In genomic region chr1:204494281-204495077, GRCh38 we compare ENCODE assay signal across 8 cellular contexts. TPM values are rescaled to one million over a fixed set of nuclear protein-coding genes. Genes with fewer than 3 reads are reported as not detected.
A peak's percentile ranks its signal among the peaks of the same experiment; 100 is the strongest.
DNase-seq lines count a peak whose midpoint lies in the region; ATAC-seq and TF ChIP-seq lines count a peak whose summit lies in the region.

Gene PIK3C2B (minus strand): TSS chr1:204494805. CDS start chr1:204469802, 25,003 bp downstream.

- DNase-seq in GF-D8 (lab: John Stamatoyannopoulos, UW) (peak; percentile 64), GOT3 (lab: John Stamatoyannopoulos, UW) (peak; percentile 47), RWPE2 (ENCODE audit: low spot score) (peak; percentile 80), activated gamma-delta T cell treated with Interleukin-2 at 50 U/mL for 16 hours (peak; percentile 66), fibroblast of villous mesenchyme (ENCODE audit: low read depth) (peak; percentile 79), neural crest cell (ENCODE audit: low read depth, low spot score) (peak; percentile 80), suprapubic skin (ENCODE audit: low spot score in 2 of 2) (peak; percentile 90 to 92)

- H3K4me1 ChIP-seq in RWPE2 (ENCODE audit: insufficient read depth, poor library complexity, severe bottlenecking) (peaks cover 4% of the 10 kb centered on the region), suprapubic skin (peaks cover 46% of the 10 kb centered on the region)

- no peaks in the 10 kb centered on the region for H3K27me3 Mint-ChIP-seq in neural crest cell (ENCODE audit: low read depth)

- no peaks in the 10 kb centered on the region for H3K27me3 ChIP-seq in RWPE2 (ENCODE audit: insufficient read depth, poor library complexity, severe bottlenecking)
- no peaks in the 10 kb centered on the region for H3K27me3 ChIP-seq in suprapubic skin

- ATAC-seq in RWPE2 (ENCODE audit: low read depth): peak; percentile 91

- H3K4me3 Mint-ChIP-seq in neural crest cell: peak within 1 kb of the TSS; percentile 98

- peak within 1 kb of the TSS; percentile 97 for H3K27ac Mint-ChIP-seq in neural crest cell (ENCODE audit: unreplicated experiment)

- peak in 1 of 2 donors; percentile 40 for TF ChIP-seq POLR2A in suprapubic skin (IDR thresholded peaks at IDR 0.05)

- no peak for TF ChIP-seq EP300 in suprapubic skin (IDR thresholded peaks at IDR 0.05)

- H3K27ac ChIP-seq in RWPE2 (ENCODE audit: poor library complexity, severe bottlenecking) (peak within 1 kb of the TSS; percentile 58), suprapubic skin (peak within 1 kb of the TSS; percentile 96)

- H3K4me3 ChIP-seq in RWPE2 (ENCODE audit: severe bottlenecking): peak within 1 kb of the TSS; percentile 84
- peak within 1 kb of the TSS; percentile 78 for H3K4me3 ChIP-seq in fibroblast of villous mesenchyme (ENCODE audit: low read depth, low read length)
- peak within 1 kb of the TSS; percentile 95 for H3K4me3 ChIP-seq in suprapubic skin

- H3K36me3 ChIP-seq in RWPE2 (ENCODE audit: low read depth) (no peaks in the 10 kb centered on the region), suprapubic skin (no peaks in the 10 kb centered on the region)

- peaks cover 39% of the 10 kb centered on the region for H3K4me1 Mint-ChIP-seq in neural crest cell

- H3K9me3 Mint-ChIP-seq in neural crest cell: no peaks in the 10 kb centered on the region

- WGBS in suprapubic skin: under 1% methylated on average over 39 of the region's 69 CpGs

- H3K9me3 ChIP-seq in RWPE2 (ENCODE audit: severe bottlenecking) (no peaks in the 10 kb centered on the region), suprapubic skin (no peaks in the 10 kb centered on the region)

- no peaks in the 10 kb centered on the region for H3K36me3 Mint-ChIP-seq in neural crest cell (ENCODE audit: low read depth)

- peak; percentile 57 for TF ChIP-seq CTCF in LNCAP (IDR thresholded peaks at IDR 0.05)
- TF ChIP-seq CTCF in RWPE2 (IDR thresholded peaks at IDR 0.05; ENCODE audit: poor library complexity, severe bottlenecking): peak; percentile 49
- TF ChIP-seq CTCF in fibroblast of villous mesenchyme (IDR thresholded peaks at IDR 0.05; ENCODE audit: insufficient read depth, low read depth, low read length): peak; percentile 33
- peak; percentile 67 for TF ChIP-seq CTCF in neural crest cell (conservative IDR thresholded peaks at IDR 0.05)
- peak; percentile 8 to 76 for TF ChIP-seq CTCF in suprapubic skin (IDR thresholded peaks at IDR 0.05)

RNA-seq across cellular contexts. Expression of gene PIK3C2B, which starts in this region (rescaled TPM):
- 7.3 and 8.4 TPM in 2 replicates for total RNA-seq in fibroblast of villous mesenchyme
- 70.5 and 71.7 TPM in 2 replicates for total RNA-seq in neural crest cell
- total RNA-seq in suprapubic skin: 100 to 1,000 TPM in 2 of 4 donors, 10 to 100 TPM in 2; 70.7 to 162 (median 94.5) TPM

Comparison
In these comparisons a context has a peak if more than half of its experiments do, and no peak if none do; other contexts are left out.
1. Peak in every context shown above with its lines: DNase-seq, ATAC-seq, H3K4me3 ChIP-seq and H3K27ac ChIP-seq.